In the genomic region with DNA sequence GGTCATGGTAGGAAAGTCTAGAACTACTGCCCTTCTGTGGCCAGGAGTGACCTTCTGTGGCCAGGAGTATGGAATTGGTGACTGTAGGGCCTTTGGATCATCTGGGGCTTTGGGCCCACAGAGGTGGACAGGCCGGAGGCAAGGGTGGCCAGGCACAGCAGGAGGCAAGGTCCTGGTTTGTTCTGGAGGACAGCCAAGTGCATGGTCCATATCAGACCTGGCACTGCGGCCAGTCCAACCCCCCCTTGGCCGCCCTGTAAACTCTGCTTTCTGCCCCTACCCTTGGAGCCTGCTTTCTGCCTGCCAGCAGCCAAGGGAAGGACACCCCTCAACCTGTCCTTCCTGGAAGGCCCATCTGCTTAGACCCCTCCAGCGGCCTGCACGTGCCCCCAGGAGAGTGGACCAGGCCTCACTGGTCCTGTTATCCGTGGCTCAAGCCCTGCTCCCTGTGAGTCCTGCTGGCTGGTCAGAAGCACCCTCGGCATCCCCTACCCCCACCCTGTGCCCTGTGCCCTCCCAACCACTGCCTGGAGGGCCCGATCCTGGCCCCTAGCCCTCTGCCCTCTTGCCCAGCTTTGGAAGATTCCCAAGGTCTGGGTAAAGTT, we compare ENCODE assay signal across 2 cellular contexts.
TF ChIP-seq lines count a peak whose summit lies in the region.

No MANE protein-coding gene starts in this region.

TF ChIP-seq in liver, 16 proteins besides CTCF, POLR2A, EP300 and RAD21:
- peak in 1 of 2 donors; percentile 66 for TF ChIP-seq GABPA (IDR thresholded peaks at IDR 0.05 in 1 of 2, conservative IDR thresholded peaks at IDR 0.05 in 1 of 2)
- TF ChIP-seq, protein P1, sequence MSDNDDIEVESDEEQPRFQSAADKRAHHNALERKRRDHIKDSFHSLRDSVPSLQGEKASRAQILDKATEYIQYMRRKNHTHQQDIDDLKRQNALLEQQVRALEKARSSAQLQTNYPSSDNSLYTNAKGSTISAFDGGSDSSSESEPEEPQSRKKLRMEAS (IDR thresholded peaks at IDR 0.05): peak; percentile 90
- peak; percentile 85 for TF ChIP-seq FOXA1 (IDR thresholded peaks at IDR 0.05)
- peak; percentile 57 for TF ChIP-seq FOXA2 (IDR thresholded peaks at IDR 0.05)
- TF ChIP-seq RXRA (IDR thresholded peaks at IDR 0.05): peak; percentile 95 to 98
- no peak for TF ChIP-seq NR2F2 (IDR thresholded peaks at IDR 0.05)
- TF ChIP-seq HNF4G (IDR thresholded peaks at IDR 0.05): peak; percentile 85
- TF ChIP-seq, protein P2, sequence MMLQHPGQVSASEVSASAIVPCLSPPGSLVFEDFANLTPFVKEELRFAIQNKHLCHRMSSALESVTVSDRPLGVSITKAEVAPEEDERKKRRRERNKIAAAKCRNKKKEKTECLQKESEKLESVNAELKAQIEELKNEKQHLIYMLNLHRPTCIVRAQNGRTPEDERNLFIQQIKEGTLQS (IDR thresholded peaks at IDR 0.05): peak; percentile 72
- TF ChIP-seq, protein P3, sequence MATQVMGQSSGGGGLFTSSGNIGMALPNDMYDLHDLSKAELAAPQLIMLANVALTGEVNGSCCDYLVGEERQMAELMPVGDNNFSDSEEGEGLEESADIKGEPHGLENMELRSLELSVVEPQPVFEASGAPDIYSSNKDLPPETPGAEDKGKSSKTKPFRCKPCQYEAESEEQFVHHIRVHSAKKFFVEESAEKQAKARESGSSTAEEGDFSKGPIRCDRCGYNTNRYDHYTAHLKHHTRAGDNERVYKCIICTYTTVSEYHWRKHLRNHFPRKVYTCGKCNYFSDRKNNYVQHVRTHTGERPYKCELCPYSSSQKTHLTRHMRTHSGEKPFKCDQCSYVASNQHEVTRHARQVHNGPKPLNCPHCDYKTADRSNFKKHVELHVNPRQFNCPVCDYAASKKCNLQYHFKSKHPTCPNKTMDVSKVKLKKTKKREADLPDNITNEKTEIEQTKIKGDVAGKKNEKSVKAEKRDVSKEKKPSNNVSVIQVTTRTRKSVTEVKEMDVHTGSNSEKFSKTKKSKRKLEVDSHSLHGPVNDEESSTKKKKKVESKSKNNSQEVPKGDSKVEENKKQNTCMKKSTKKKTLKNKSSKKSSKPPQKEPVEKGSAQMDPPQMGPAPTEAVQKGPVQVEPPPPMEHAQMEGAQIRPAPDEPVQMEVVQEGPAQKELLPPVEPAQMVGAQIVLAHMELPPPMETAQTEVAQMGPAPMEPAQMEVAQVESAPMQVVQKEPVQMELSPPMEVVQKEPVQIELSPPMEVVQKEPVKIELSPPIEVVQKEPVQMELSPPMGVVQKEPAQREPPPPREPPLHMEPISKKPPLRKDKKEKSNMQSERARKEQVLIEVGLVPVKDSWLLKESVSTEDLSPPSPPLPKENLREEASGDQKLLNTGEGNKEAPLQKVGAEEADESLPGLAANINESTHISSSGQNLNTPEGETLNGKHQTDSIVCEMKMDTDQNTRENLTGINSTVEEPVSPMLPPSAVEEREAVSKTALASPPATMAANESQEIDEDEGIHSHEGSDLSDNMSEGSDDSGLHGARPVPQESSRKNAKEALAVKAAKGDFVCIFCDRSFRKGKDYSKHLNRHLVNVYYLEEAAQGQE (IDR thresholded peaks at IDR 0.05): peak; percentile 78
- TF ChIP-seq SP1 (IDR thresholded peaks at IDR 0.05): peak; percentile 96
- TF ChIP-seq HNF4A (conservative IDR thresholded peaks at IDR 0.05): peak; percentile 95
- TF ChIP-seq YY1 (IDR thresholded peaks at IDR 0.05): peak; percentile 82
- TF ChIP-seq, protein P4, sequence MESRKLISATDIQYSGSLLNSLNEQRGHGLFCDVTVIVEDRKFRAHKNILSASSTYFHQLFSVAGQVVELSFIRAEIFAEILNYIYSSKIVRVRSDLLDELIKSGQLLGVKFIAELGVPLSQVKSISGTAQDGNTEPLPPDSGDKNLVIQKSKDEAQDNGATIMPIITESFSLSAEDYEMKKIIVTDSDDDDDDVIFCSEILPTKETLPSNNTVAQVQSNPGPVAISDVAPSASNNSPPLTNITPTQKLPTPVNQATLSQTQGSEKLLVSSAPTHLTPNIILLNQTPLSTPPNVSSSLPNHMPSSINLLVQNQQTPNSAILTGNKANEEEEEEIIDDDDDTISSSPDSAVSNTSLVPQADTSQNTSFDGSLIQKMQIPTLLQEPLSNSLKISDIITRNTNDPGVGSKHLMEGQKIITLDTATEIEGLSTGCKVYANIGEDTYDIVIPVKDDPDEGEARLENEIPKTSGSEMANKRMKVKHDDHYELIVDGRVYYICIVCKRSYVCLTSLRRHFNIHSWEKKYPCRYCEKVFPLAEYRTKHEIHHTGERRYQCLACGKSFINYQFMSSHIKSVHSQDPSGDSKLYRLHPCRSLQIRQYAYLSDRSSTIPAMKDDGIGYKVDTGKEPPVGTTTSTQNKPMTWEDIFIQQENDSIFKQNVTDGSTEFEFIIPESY (IDR thresholded peaks at IDR 0.05): peak; percentile 82
- peak; percentile 96 to 99 for TF ChIP-seq JUND (IDR thresholded peaks at IDR 0.05)
- TF ChIP-seq TAF1 (conservative IDR thresholded peaks at IDR 0.05): no peak
- peak in 1 of 2 donors; percentile 94 for TF ChIP-seq EGR1 (IDR thresholded peaks at IDR 0.05; ENCODE audit: low read depth in 2 of 2)

TF ChIP-seq in WTC11, 78 proteins besides CTCF, POLR2A, EP300 and RAD21:
- TF ChIP-seq, protein P5, sequence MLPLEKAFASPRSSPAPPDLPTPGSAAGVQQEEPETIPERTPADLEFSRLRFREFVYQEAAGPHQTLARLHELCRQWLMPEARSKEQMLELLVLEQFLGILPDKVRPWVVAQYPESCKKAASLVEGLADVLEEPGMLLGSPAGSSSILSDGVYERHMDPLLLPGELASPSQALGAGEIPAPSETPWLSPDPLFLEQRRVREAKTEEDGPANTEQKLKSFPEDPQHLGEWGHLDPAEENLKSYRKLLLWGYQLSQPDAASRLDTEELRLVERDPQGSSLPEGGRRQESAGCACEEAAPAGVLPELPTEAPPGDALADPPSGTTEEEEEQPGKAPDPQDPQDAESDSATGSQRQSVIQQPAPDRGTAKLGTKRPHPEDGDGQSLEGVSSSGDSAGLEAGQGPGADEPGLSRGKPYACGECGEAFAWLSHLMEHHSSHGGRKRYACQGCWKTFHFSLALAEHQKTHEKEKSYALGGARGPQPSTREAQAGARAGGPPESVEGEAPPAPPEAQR (CRISPR knock-in tag; IDR thresholded peaks at IDR 0.05): no peak
- TF ChIP-seq, protein P6, sequence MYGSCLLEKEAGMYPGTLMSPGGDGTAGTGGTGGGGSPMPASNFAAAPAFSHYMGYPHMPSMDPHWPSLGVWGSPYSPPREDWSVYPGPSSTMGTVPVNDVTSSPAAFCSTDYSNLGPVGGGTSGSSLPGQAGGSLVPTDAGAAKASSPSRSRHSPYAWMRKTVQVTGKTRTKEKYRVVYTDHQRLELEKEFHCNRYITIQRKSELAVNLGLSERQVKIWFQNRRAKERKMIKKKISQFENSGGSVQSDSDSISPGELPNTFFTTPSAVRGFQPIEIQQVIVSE (CRISPR knock-in tag; IDR thresholded peaks at IDR 0.05; ENCODE audit: borderline replicate concordance): no peak
- TF ChIP-seq SMAD3 (CRISPR knock-in tag; IDR thresholded peaks at IDR 0.05; ENCODE audit: borderline replicate concordance): no peak
- no peak for TF ChIP-seq MYBL2 (CRISPR knock-in tag; IDR thresholded peaks at IDR 0.05)
- TF ChIP-seq SOX15 (CRISPR knock-in tag; IDR thresholded peaks at IDR 0.05): no peak
- no peak for TF ChIP-seq NR2C2 (CRISPR knock-in tag; IDR thresholded peaks at IDR 0.05)
- TF ChIP-seq, protein P7, sequence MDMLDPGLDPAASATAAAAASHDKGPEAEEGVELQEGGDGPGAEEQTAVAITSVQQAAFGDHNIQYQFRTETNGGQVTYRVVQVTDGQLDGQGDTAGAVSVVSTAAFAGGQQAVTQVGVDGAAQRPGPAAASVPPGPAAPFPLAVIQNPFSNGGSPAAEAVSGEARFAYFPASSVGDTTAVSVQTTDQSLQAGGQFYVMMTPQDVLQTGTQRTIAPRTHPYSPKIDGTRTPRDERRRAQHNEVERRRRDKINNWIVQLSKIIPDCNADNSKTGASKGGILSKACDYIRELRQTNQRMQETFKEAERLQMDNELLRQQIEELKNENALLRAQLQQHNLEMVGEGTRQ (CRISPR knock-in tag; IDR thresholded peaks at IDR 0.05): no peak
- no peak for TF ChIP-seq ZNF317 (CRISPR knock-in tag; IDR thresholded peaks at IDR 0.05; ENCODE audit: borderline replicate concordance, low read depth)
